1 cellular context compared by ENCODE assay signal in the genomic region with DNA sequence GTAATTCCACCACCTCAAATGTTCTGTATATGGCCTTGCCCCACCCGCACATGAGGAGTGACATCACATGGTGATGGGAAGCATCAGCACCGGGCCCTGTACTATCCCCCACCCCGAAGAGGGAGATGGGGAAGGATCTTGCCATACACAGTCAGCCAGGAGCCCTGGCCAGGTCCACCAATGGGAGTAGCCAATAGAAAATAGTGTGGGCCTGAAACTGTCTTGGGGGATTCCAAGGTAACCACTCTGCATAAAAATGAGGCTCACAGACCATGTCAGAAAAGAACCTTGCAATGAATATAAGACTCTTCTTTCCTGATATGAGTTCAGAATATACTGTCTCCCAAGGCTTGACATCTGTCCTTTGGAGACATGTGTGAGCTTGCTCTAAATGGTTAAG.
A peak's percentile ranks its signal among the peaks of the same experiment; 100 is the strongest.
TF ChIP-seq lines count a peak whose summit lies in the region.

No MANE protein-coding gene starts in this region.

TF ChIP-seq in GM12878, 131 proteins besides CTCF, POLR2A, EP300 and RAD21 (continued from another document):
- TF ChIP-seq, protein P1, sequence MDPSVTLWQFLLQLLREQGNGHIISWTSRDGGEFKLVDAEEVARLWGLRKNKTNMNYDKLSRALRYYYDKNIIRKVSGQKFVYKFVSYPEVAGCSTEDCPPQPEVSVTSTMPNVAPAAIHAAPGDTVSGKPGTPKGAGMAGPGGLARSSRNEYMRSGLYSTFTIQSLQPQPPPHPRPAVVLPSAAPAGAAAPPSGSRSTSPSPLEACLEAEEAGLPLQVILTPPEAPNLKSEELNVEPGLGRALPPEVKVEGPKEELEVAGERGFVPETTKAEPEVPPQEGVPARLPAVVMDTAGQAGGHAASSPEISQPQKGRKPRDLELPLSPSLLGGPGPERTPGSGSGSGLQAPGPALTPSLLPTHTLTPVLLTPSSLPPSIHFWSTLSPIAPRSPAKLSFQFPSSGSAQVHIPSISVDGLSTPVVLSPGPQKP (IDR thresholded peaks at IDR 0.05; ENCODE audit: low read depth, low read length): no peak
- no peak for TF ChIP-seq GATAD2B (conservative IDR thresholded peaks at IDR 0.05; ENCODE audit: low read depth)
- TF ChIP-seq LARP7 (IDR thresholded peaks at IDR 0.05): no peak
- peak; percentile 34; the same call in 1 of the 2 replicates for TF ChIP-seq CREM (IDR thresholded peaks at IDR 0.05; ENCODE audit: low read depth)
- no peak for TF ChIP-seq IKZF2 (IDR thresholded peaks at IDR 0.05)
- TF ChIP-seq, protein P2, sequence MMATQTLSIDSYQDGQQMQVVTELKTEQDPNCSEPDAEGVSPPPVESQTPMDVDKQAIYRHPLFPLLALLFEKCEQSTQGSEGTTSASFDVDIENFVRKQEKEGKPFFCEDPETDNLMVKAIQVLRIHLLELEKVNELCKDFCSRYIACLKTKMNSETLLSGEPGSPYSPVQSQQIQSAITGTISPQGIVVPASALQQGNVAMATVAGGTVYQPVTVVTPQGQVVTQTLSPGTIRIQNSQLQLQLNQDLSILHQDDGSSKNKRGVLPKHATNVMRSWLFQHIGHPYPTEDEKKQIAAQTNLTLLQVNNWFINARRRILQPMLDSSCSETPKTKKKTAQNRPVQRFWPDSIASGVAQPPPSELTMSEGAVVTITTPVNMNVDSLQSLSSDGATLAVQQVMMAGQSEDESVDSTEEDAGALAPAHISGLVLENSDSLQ (IDR thresholded peaks at IDR 0.05): no peak
- no peak for TF ChIP-seq NBN (IDR thresholded peaks at IDR 0.05)
- TF ChIP-seq CREB1 (IDR thresholded peaks at IDR 0.05; ENCODE audit: low read depth): peak; percentile 27; the same call in 1 of the 2 replicates
- no peak for TF ChIP-seq POLR2AphosphoS5 (IDR thresholded peaks at IDR 0.05; ENCODE audit: low read length)
- no peak for TF ChIP-seq FOXM1 (IDR thresholded peaks at IDR 0.05; ENCODE audit: low read depth, low read length)
- TF ChIP-seq JUNB (IDR thresholded peaks at IDR 0.05): peak; percentile 47
- TF ChIP-seq IKZF1 (conservative IDR thresholded peaks at IDR 0.05): no peak
- TF ChIP-seq, protein P3, sequence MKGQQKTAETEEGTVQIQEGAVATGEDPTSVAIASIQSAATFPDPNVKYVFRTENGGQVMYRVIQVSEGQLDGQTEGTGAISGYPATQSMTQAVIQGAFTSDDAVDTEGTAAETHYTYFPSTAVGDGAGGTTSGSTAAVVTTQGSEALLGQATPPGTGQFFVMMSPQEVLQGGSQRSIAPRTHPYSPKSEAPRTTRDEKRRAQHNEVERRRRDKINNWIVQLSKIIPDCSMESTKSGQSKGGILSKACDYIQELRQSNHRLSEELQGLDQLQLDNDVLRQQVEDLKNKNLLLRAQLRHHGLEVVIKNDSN (IDR thresholded peaks at IDR 0.05; ENCODE audit: borderline replicate concordance, extremely low read length, insufficient read depth, low read depth, low read length): no peak
- 0 out of 2 replicates have a peak, but pooled peaks have one; percentile 35 for TF ChIP-seq EED (IDR thresholded peaks at IDR 0.05; ENCODE audit: low read depth)
- TF ChIP-seq NFXL1 (IDR thresholded peaks at IDR 0.05; ENCODE audit: borderline replicate concordance): no peak
- TF ChIP-seq NFIC (IDR thresholded peaks at IDR 0.05; ENCODE audit: low read depth, low read length): peak; percentile 60; the same call in 1 of the 2 replicates
- no peak for TF ChIP-seq STAT3 (IDR thresholded peaks at IDR 0.05; ENCODE audit: low read depth, low read length)
- no peak for TF ChIP-seq ZZZ3 (IDR thresholded peaks at IDR 0.05; ENCODE audit: control insufficient read depth, insufficient read length, low read depth)
- TF ChIP-seq RELA (IDR thresholded peaks at IDR 0.05; ENCODE audit: borderline replicate concordance, partially characterized antibody): no peak
